In the genomic region with DNA sequence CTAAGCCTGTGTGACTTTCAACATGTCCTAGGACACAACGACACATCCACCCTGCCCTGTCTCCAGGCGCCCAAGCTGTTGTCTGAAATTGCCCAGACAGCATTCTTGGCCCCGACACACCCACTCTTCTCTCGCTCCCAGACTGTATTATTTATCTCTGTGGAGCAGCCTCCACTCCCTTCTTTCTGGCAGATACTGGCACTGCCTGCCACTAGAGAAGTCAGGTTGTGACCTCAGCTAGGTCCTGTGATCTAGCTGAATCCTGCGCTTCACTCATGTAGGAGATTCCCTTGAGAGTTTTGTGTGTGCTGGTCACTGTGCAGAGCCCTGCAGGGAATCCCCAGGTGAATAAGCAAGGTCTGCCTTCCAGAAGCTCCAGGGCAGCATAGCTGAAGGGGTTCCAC, we compare ENCODE assay signal across 16 cellular contexts.
A peak's percentile ranks its signal among the peaks of the same experiment; 100 is the strongest.
DNase-seq lines count a peak whose midpoint lies in the region; ATAC-seq and TF ChIP-seq lines count a peak whose summit lies in the region.
"Had no signal": no experiment of that assay in that cellular context is flagged by ENCODE, and none has a peak within 500 bp of the region (broad histone marks: within the 10 kb centered on the region; RNA-seq: fewer than 3 reads in every experiment).

No MANE protein-coding gene starts in this region.

- no peak overlapping the region for H3K14ac ChIP-seq in neuronal stem cell (ENCODE audit: low read length)

- H2AK5ac ChIP-seq in neuronal stem cell (ENCODE audit: low read depth, low read length): no peak overlapping the region

- H3K79me2 ChIP-seq in Karpas-422 (ENCODE audit: low read length): no peaks in the 10 kb centered on the region

- no peaks in the 10 kb centered on the region for H3K9me2 ChIP-seq in Karpas-422 (replicated peaks; ENCODE audit: insufficient read depth, low read length)

- no peak overlapping the region for H3K9ac ChIP-seq in BLaER1 treated with 17β-estradiol and CSF1 and Interleukin-3, amounts not matched to agents 10 nM and 100 nM
- H3K9ac ChIP-seq in neuronal stem cell (ENCODE audit: low read depth, low read length, poor library complexity) (no peak overlapping the region), Karpas-422 (ENCODE audit: low read length) (no peak overlapping the region)

- intact Hi-C loops in Right ventricle myocardium superior (cut with DNase I): no loop called here

- H2BK12ac ChIP-seq in neuronal stem cell (ENCODE audit: low read length): no peak overlapping the region

- H3K4me1 Mint-ChIP-seq in HFFc6 (ENCODE audit: low read depth): no peaks in the 10 kb centered on the region
- peaks cover 20% of the 10 kb centered on the region for H3K4me1 Mint-ChIP-seq in glutamatergic neuron (ENCODE audit: low read depth, unreplicated experiment)
- H3K4me1 Mint-ChIP-seq in activated naive CD8-positive, alpha-beta T cell treated with anti-CD3 and anti-CD28 coated beads, Interleukin-2, amount 50 U/mL, for 24 hours: no peaks in the 10 kb centered on the region

- H3K18ac ChIP-seq in neuronal stem cell (ENCODE audit: low read length): no peak overlapping the region

- no peak overlapping the region for H3K4me3 ChIP-seq in BLaER1 treated with 17β-estradiol and CSF1 and Interleukin-3, amounts not matched to agents 10 nM and 100 nM
- no peak overlapping the region for H3K4me3 ChIP-seq in neuronal stem cell (ENCODE audit: low read length in 2 of 2)
- H3K4me3 ChIP-seq in Karpas-422 (ENCODE audit: low read length): no peak overlapping the region
- H3K4me3 ChIP-seq: coronary artery, ovary had no signal

- no peak overlapping the region for H3K27ac Mint-ChIP-seq in HFFc6
- no peak overlapping the region for H3K27ac Mint-ChIP-seq in glutamatergic neuron (ENCODE audit: unreplicated experiment)
- no peak overlapping the region for H3K27ac Mint-ChIP-seq in activated naive CD8-positive, alpha-beta T cell treated with anti-CD3 and anti-CD28 coated beads, Interleukin-2, amount 50 U/mL, for 24 hours
- H3K27ac Mint-ChIP-seq: activated CD8-positive, alpha-beta T cell treated with anti-CD3 and anti-CD28 coated beads, Interleukin-2, amount 10 ng/mL, durations not matched to agents 7 days and 5 days; activated T-helper 2 cell treated with anti-CD3 and anti-CD28 coated beads, Interferon-gamma antibody, Interleukin-2, Interleukin-4, amounts not matched to agents 10 μg/mL and 5 μg/mL and 100 μg/mL, durations not matched to agents 14 hours and 24 hours and 36 hours had no signal

- H3K4ac ChIP-seq in neuronal stem cell (ENCODE audit: low read length): no peak overlapping the region

- no peak overlapping the region for H4K91ac ChIP-seq in neuronal stem cell (ENCODE audit: low read depth, low read length, poor library complexity)

- H3K27me3 Mint-ChIP-seq in HFFc6 (ENCODE audit: insufficient read depth): peaks cover 40% of the 10 kb centered on the region
- H3K27me3 Mint-ChIP-seq in glutamatergic neuron (ENCODE audit: unreplicated experiment): peaks cover 4% of the 10 kb centered on the region
- H3K27me3 Mint-ChIP-seq in activated naive CD8-positive, alpha-beta T cell treated with anti-CD3 and anti-CD28 coated beads, Interleukin-2, amount 50 U/mL, for 24 hours: peaks cover 9% of the 10 kb centered on the region

- H2BK5ac ChIP-seq in neuronal stem cell (ENCODE audit: low read length): no peak overlapping the region

- DNase-seq in NCI-H345 (lab: John Stamatoyannopoulos, UW): peak; percentile 78
- DNase-seq in Right ventricle myocardium superior: peak; percentile 55
- no peak for DNase-seq in neuronal stem cell (ENCODE audit: low spot score)
- no peak for DNase-seq in Karpas-422
- no peak for DNase-seq in HFFc6
- DNase-seq in glutamatergic neuron: no peak
- no peak for DNase-seq in activated naive CD8-positive, alpha-beta T cell treated with anti-CD3 and anti-CD28 coated beads, Interleukin-2, amount 50 U/mL, for 24 hours
- DNase-seq: activated CD8-positive, alpha-beta T cell treated with anti-CD3 and anti-CD28 coated beads, Interleukin-2, amount 10 ng/mL, durations not matched to agents 7 days and 5 days; anterior cingulate cortex; Kasumi-1; NCI-H2107 had no signal

- TF ChIP-seq CTCF in HFFc6 (IDR thresholded peaks at IDR 0.05) (no peak), glutamatergic neuron (IDR thresholded peaks at IDR 0.05; ENCODE audit: partially characterized antibody, unreplicated experiment) (no peak)

- no peaks in the 10 kb centered on the region for H3K79me1 ChIP-seq in neuronal stem cell (ENCODE audit: low read depth, low read length)

- no peak overlapping the region for H3K23ac ChIP-seq in neuronal stem cell (ENCODE audit: low read depth, low read length, poor library complexity)

- H2BK15ac ChIP-seq in neuronal stem cell (ENCODE audit: low read length): no peak overlapping the region

- peaks cover 0 to 16% (median 10%) of the 10 kb centered on the region in 10 experiments; a peak in 10 of 20 replicates for H3K4me1 ChIP-seq in BLaER1 treated with 17β-estradiol and CSF1 and Interleukin-3, amounts not matched to agents 10 nM and 100 nM
- peaks cover 8 to 9% of the 10 kb centered on the region in 2 donors for H3K4me1 ChIP-seq in neuronal stem cell (ENCODE audit: control insufficient read depth in 2 of 2, insufficient read depth in 1 of 2, low read depth in 1 of 2, low read length in 2 of 2)
- H3K4me1 ChIP-seq in Karpas-422 (ENCODE audit: low read length): no peaks in the 10 kb centered on the region

- peak overlapping the region; percentile 14 for H2AFZ ChIP-seq in neuronal stem cell (ENCODE audit: low read length)
- H2AFZ ChIP-seq in Karpas-422 (ENCODE audit: low read length): no peak overlapping the region

- H4K8ac ChIP-seq in neuronal stem cell (ENCODE audit: low read depth, low read length): no peak overlapping the region

- H3K9me3 ChIP-seq in BLaER1 treated with 17β-estradiol and CSF1 and Interleukin-3, amounts not matched to agents 10 nM and 100 nM (replicated peaks in 1 of 11): peaks cover 13 to 22% (median 14%) of the 10 kb centered on the region in 11 experiments; a peak in 21 of 22 replicates
- H3K9me3 ChIP-seq in neuronal stem cell (replicated peaks in 1 of 2; ENCODE audit: control insufficient read depth in 2 of 2, insufficient read depth in 1 of 2, low read depth in 1 of 2, low read length in 2 of 2) (no peaks in the 10 kb centered on the region), Karpas-422 (ENCODE audit: low read length) (no peaks in the 10 kb centered on the region)
- H3K9me3 ChIP-seq: ovary had no signal

- no peaks in the 10 kb centered on the region for H3K36me3 Mint-ChIP-seq in HFFc6 (ENCODE audit: low read depth)
- no peaks in the 10 kb centered on the region for H3K36me3 Mint-ChIP-seq in glutamatergic neuron (ENCODE audit: unreplicated experiment)
- no peaks in the 10 kb centered on the region for H3K36me3 Mint-ChIP-seq in activated naive CD8-positive, alpha-beta T cell treated with anti-CD3 and anti-CD28 coated beads, Interleukin-2, amount 50 U/mL, for 24 hours (ENCODE audit: low read depth)

- H3K36me3 ChIP-seq in BLaER1 treated with 17β-estradiol and CSF1 and Interleukin-3, amounts not matched to agents 10 nM and 100 nM: no peaks in the 10 kb centered on the region
- H3K36me3 ChIP-seq in neuronal stem cell (replicated peaks in 1 of 2; ENCODE audit: control insufficient read depth in 2 of 2, insufficient read depth in 2 of 2, low read length in 2 of 2): no peaks in the 10 kb centered on the region
- no peaks in the 10 kb centered on the region for H3K36me3 ChIP-seq in Karpas-422 (ENCODE audit: insufficient read depth, low read length)
- H3K36me3 ChIP-seq: ovary had no signal

- peak overlapping the region in 8 of 11 experiments; percentile 2 to 61 (median 40); a peak in 12 of 22 replicates for H3K4me2 ChIP-seq in BLaER1 treated with 17β-estradiol and CSF1 and Interleukin-3, amounts not matched to agents 10 nM and 100 nM
- no peak overlapping the region for H3K4me2 ChIP-seq in neuronal stem cell (ENCODE audit: insufficient read depth, low read length, poor library complexity, severe bottlenecking)
- H3K4me2 ChIP-seq in Karpas-422 (ENCODE audit: low read depth, low read length, poor library complexity, severe bottlenecking): no peak overlapping the region

- no peaks in the 10 kb centered on the region for H4K20me1 ChIP-seq in BLaER1 treated with 17β-estradiol and CSF1 and Interleukin-3, amounts not matched to agents 10 nM and 100 nM
- no peaks in the 10 kb centered on the region for H4K20me1 ChIP-seq in Karpas-422 (ENCODE audit: insufficient read depth, low read depth, low read length)

- H3K9me3 Mint-ChIP-seq in HFFc6: no peaks in the 10 kb centered on the region
- peaks cover 2% of the 10 kb centered on the region for H3K9me3 Mint-ChIP-seq in glutamatergic neuron (ENCODE audit: unreplicated experiment)
- peaks cover 7% of the 10 kb centered on the region for H3K9me3 Mint-ChIP-seq in activated naive CD8-positive, alpha-beta T cell treated with anti-CD3 and anti-CD28 coated beads, Interleukin-2, amount 50 U/mL, for 24 hours

- no peak overlapping the region for H2BK120ac ChIP-seq in neuronal stem cell (ENCODE audit: low read depth, low read length)

- H3K4me3 Mint-ChIP-seq in HFFc6 (no peak overlapping the region), glutamatergic neuron (ENCODE audit: unreplicated experiment) (no peak overlapping the region)
- no peak overlapping the region for H3K4me3 Mint-ChIP-seq in activated naive CD8-positive, alpha-beta T cell treated with anti-CD3 and anti-CD28 coated beads, Interleukin-2, amount 50 U/mL, for 24 hours
- H3K4me3 Mint-ChIP-seq: activated CD8-positive, alpha-beta T cell treated with anti-CD3 and anti-CD28 coated beads, Interleukin-2, amount 10 ng/mL, durations not matched to agents 7 days and 5 days had no signal

- ATAC-seq in Right ventricle myocardium superior (ENCODE audit: poor library complexity): peak; percentile 91
- no peak for ATAC-seq in activated naive CD8-positive, alpha-beta T cell treated with anti-CD3 and anti-CD28 coated beads, Interleukin-2, amount 50 U/mL, for 24 hours
- ATAC-seq: activated CD8-positive, alpha-beta T cell treated with anti-CD3 and anti-CD28 coated beads, Interleukin-2, amount 10 ng/mL, durations not matched to agents 7 days and 5 days; HCT116 had no signal

- H3K27me3 ChIP-seq in BLaER1 treated with 17β-estradiol and CSF1 and Interleukin-3, amounts not matched to agents 10 nM and 100 nM: no peaks in the 10 kb centered on the region
- no peaks in the 10 kb centered on the region for H3K27me3 ChIP-seq in neuronal stem cell (ENCODE audit: control insufficient read depth in 3 of 3, insufficient read depth in 3 of 3, low read depth in 1 of 3, low read length in 3 of 3)
- no peaks in the 10 kb centered on the region for H3K27me3 ChIP-seq in Karpas-422 (ENCODE audit: low read length)
- H3K27me3 ChIP-seq: ovary had no signal

- H3K27ac ChIP-seq in BLaER1 treated with 17β-estradiol and CSF1 and Interleukin-3, amounts not matched to agents 10 nM and 100 nM: no peak overlapping the region
- H3K27ac ChIP-seq in neuronal stem cell (replicated peaks; ENCODE audit: low read length): no peak overlapping the region
- no peak overlapping the region for H3K27ac ChIP-seq in Karpas-422 (ENCODE audit: low read length)
- H3K27ac ChIP-seq: coronary artery had no signal

- no CpG with 5 or more reads among the region's 5 CpGs for WGBS in neuronal stem cell (ENCODE audit: extremely low coverage in 2 of 2, insufficient read length in 2 of 2, insufficient replicate concordance in 1 of 2), 2 donors

Comparison
In these comparisons a context has a peak if more than half of its experiments do, and no peak if none do; other contexts are left out.
1. H3K4me2 ChIP-seq: peak in BLaER1 treated with 17β-estradiol and CSF1 and Interleukin-3, amounts not matched to agents 10 nM and 100 nM (8 of 11); none in neuronal stem cell (single experiment) and Karpas-422 (single experiment).
2. DNase-seq: peak in NCI-H345 (single experiment) and Right ventricle myocardium superior (single experiment); none in neuronal stem cell (single experiment), Karpas-422 (single experiment), HFFc6 (single experiment), glutamatergic neuron (single experiment) and activated naive CD8-positive, alpha-beta T cell treated with anti-CD3 and anti-CD28 coated beads, Interleukin-2, amount 50 U/mL, for 24 hours (single experiment).